Comparison of ENCODE assay signal across 20 cellular contexts in genomic region chr7:100109521-100110163, GRCh38. TPM values are rescaled to one million over a fixed set of nuclear protein-coding genes. Genes with fewer than 3 reads are reported as not detected.
DNase-seq lines count a peak whose midpoint lies in the region; ATAC-seq, FAIRE-seq and TF ChIP-seq lines count a peak whose summit lies in the region.
"Had no signal": no experiment of that assay in that cellular context is flagged by ENCODE, and none has a peak within 500 bp of the region (broad histone marks: within the 10 kb centered on the region; RNA-seq: fewer than 3 reads in every experiment).

No MANE protein-coding gene starts in this region.

- no peaks in the 10 kb centered on the region for H4K20me1 ChIP-seq in neural progenitor cell (ENCODE audit: low read depth)

- TF ChIP-seq POLR2A in H54 (IDR thresholded peaks at IDR 0.05; ENCODE audit: low read depth, low read length) = no peak

- no peak for TF ChIP-seq CTCF in HEK293 (tag by site-specific recombination; IDR thresholded peaks at IDR 0.05)
- TF ChIP-seq CTCF in WTC11 (IDR thresholded peaks at IDR 0.05) = no peak
- TF ChIP-seq CTCF in neural crest cell (conservative IDR thresholded peaks at IDR 0.05) = peak; percentile 22
- TF ChIP-seq CTCF in neural progenitor cell (IDR thresholded peaks at IDR 0.05) = no peak

- no peak overlapping the region for H3K9ac ChIP-seq in neural progenitor cell

- no peaks in the 10 kb centered on the region for H3K9me3 ChIP-seq in HEK293 (ENCODE audit: control insufficient read depth, insufficient read depth, low read depth, low read length)
- no peaks in the 10 kb centered on the region for H3K9me3 ChIP-seq in neural progenitor cell (ENCODE audit: low read depth)

- H3K27me3 Mint-ChIP-seq in WTC11 (ENCODE audit: low read depth) = no peaks in the 10 kb centered on the region
- H3K27me3 Mint-ChIP-seq in neural crest cell (ENCODE audit: low read depth) = no peaks in the 10 kb centered on the region
- peaks cover 7% of the 10 kb centered on the region for H3K27me3 Mint-ChIP-seq in neural progenitor cell (ENCODE audit: insufficient read depth, low read depth)
- H3K27me3 Mint-ChIP-seq: activated CD4-positive, alpha-beta memory T cell treated with anti-CD3 and anti-CD28 coated beads for 36 hours; activated naive CD8-positive, alpha-beta T cell treated with anti-CD3 and anti-CD28 coated beads for 36 hours had no signal

- H3K36me3 Mint-ChIP-seq in WTC11 (peaks cover 58% of the 10 kb centered on the region), neural crest cell (ENCODE audit: low read depth) (peaks cover 6% of the 10 kb centered on the region), neural progenitor cell (peaks cover 14% of the 10 kb centered on the region)

- H3K4me1 ChIP-seq in HEK293 (ENCODE audit: control insufficient read depth, insufficient read depth, low read length) (no peaks in the 10 kb centered on the region), neural progenitor cell (no peaks in the 10 kb centered on the region)

- no peak for DNase-seq in WTC11 (ENCODE audit: low spot score)
- no peak for DNase-seq in neural crest cell (ENCODE audit: low read depth, low spot score)
- no peak for DNase-seq in H54 (ENCODE audit: insufficient read length, low spot score)
- no peak for DNase-seq in neural progenitor cell (ENCODE audit: low spot score)
- DNase-seq: activated CD4-positive, alpha-beta memory T cell treated with anti-CD3 and anti-CD28 coated beads for 36 hours; activated naive CD8-positive, alpha-beta T cell treated with anti-CD3 and anti-CD28 coated beads for 36 hours; activated T-cell treated with anti-CD3 and anti-CD28 coated beads, Interleukin-2, amount 50 U/mL, for 4 hours; C1 segment of cervical spinal cord; DMS53; effector CD4-positive, alpha-beta T cell; hippocampal formation; NCI-H2081 treated with DMSO at 0.1 percent for 48 hours; NCI-H69; nephron progenitor cell; stimulated activated naive CD4-positive, alpha-beta T cell treated with Interleukin-2 at 50 U/mL for 16 hours; SW 1271; trophoblast cell had no signal

- H3K36me3 ChIP-seq in HEK293 (ENCODE audit: control insufficient read depth in 2 of 2, insufficient read depth in 1 of 2, low read length in 2 of 2) = peaks cover 15 to 79% of the 10 kb centered on the region in 2 experiments; a peak in 2 of 3 replicates
- no peaks in the 10 kb centered on the region for H3K36me3 ChIP-seq in neural progenitor cell

- no peak for FAIRE-seq in H54 (lab: Jason Lieb, UNC)
- FAIRE-seq: RCC 7860 had no signal

- ATAC-seq in WTC11 = peak; percentile 61
- ATAC-seq in esophagus mucosa = no peak
- ATAC-seq: activated T-cell treated with anti-CD3 and anti-CD28 coated beads, Interleukin-2, amount 50 U/mL, for 4 hours had no signal

- no peaks in the 10 kb centered on the region for H3K79me2 ChIP-seq in neural progenitor cell (ENCODE audit: low read depth)

- no peak overlapping the region for H3K4me3 ChIP-seq in HEK293 (ENCODE audit: low read depth, low read length)
- no peak overlapping the region for H3K4me3 ChIP-seq in neural progenitor cell

- H3K4me1 Mint-ChIP-seq in WTC11 (no peaks in the 10 kb centered on the region), neural crest cell (no peaks in the 10 kb centered on the region), neural progenitor cell (peaks cover 2% of the 10 kb centered on the region)
- H3K4me1 Mint-ChIP-seq: activated naive CD8-positive, alpha-beta T cell treated with anti-CD3 and anti-CD28 coated beads for 36 hours had no signal

- POLR2A ChIA-PET in HEK293 (lab: Yijun Ruan, JAX) (interaction anchor here (1.2 to 1.5 kb wide), 2 partner anchors 8 to 11 kb away, joined by 3 to 6 read pairs; partner anchors contain the start of gene AP4M1), WTC11 (lab: Charles Lee) (no interaction called here)

- H3K27me3 ChIP-seq in neural progenitor cell = no peaks in the 10 kb centered on the region

- H3K27ac Mint-ChIP-seq in WTC11 (no peak overlapping the region), neural crest cell (ENCODE audit: unreplicated experiment) (no peak overlapping the region), neural progenitor cell (no peak overlapping the region)
- H3K27ac Mint-ChIP-seq: activated CD4-positive, alpha-beta memory T cell treated with anti-CD3 and anti-CD28 coated beads for 36 hours; activated naive CD8-positive, alpha-beta T cell treated with anti-CD3 and anti-CD28 coated beads for 36 hours had no signal

- no peak overlapping the region for H3K4me3 Mint-ChIP-seq in WTC11
- H3K4me3 Mint-ChIP-seq in neural crest cell = peak overlapping the region; percentile 44
- no peak overlapping the region for H3K4me3 Mint-ChIP-seq in neural progenitor cell
- H3K4me3 Mint-ChIP-seq: activated CD4-positive, alpha-beta memory T cell treated with anti-CD3 and anti-CD28 coated beads for 36 hours; activated naive CD8-positive, alpha-beta T cell treated with anti-CD3 and anti-CD28 coated beads for 36 hours; activated T-cell treated with anti-CD3 and anti-CD28 coated beads, Interleukin-2, amount 50 U/mL, for 4 hours; nephron progenitor cell had no signal

- CTCF ChIA-PET in HEK293 (lab: Yijun Ruan, JAX) = interaction anchor here (0.6 kb wide), 1 partner anchor 744 kb away, joined by 3 read pairs; no protein-coding TSS in a partner anchor
- CTCF ChIA-PET in WTC11 (lab: Charles Lee) = no interaction called here

- no peak overlapping the region for H3K4me2 ChIP-seq in neural progenitor cell

- H3F3A ChIP-seq in neural progenitor cell (ENCODE audit: low read depth) = peaks cover 3% of the 10 kb centered on the region

- no peak overlapping the region for H3K27ac ChIP-seq in HEK293 (ENCODE audit: extremely low read depth, low read depth, low read length)
- H3K27ac ChIP-seq in neural progenitor cell = no peak overlapping the region

- no peak overlapping the region for H2AFZ ChIP-seq in neural progenitor cell (replicated peaks)

- no peaks in the 10 kb centered on the region for H3K9me3 Mint-ChIP-seq in WTC11
- H3K9me3 Mint-ChIP-seq in neural crest cell = no peaks in the 10 kb centered on the region
- H3K9me3 Mint-ChIP-seq in neural progenitor cell = no peaks in the 10 kb centered on the region
- H3K9me3 Mint-ChIP-seq: activated CD4-positive, alpha-beta memory T cell treated with anti-CD3 and anti-CD28 coated beads for 36 hours; activated naive CD8-positive, alpha-beta T cell treated with anti-CD3 and anti-CD28 coated beads for 36 hours; activated T-cell treated with anti-CD3 and anti-CD28 coated beads, Interleukin-2, amount 50 U/mL, for 4 hours; nephron progenitor cell had no signal

TF ChIP-seq in HEK293, 187 proteins besides CTCF, POLR2A, EP300 and RAD21:
- 0 out of 2 replicates have a peak, but pooled peaks have one; percentile 2 for TF ChIP-seq ZBTB17 (tag by site-specific recombination; IDR thresholded peaks at IDR 0.05)
- TF ChIP-seq ZNF292 (tag by site-specific recombination; IDR thresholded peaks at IDR 0.05; ENCODE audit: borderline replicate concordance, low read depth) = no peak
- peak; percentile 64; the same call in 1 of the 2 replicates for TF ChIP-seq ZNF121 (tag by site-specific recombination; IDR thresholded peaks at IDR 0.05)
- no peak for TF ChIP-seq KLF1 (tag by site-specific recombination; IDR thresholded peaks at IDR 0.05)
- no peak for TF ChIP-seq GLI4 (tag by site-specific recombination; IDR thresholded peaks at IDR 0.05)
- no peak for TF ChIP-seq ZNF585B (tag by site-specific recombination; IDR thresholded peaks at IDR 0.05)
- TF ChIP-seq ZNF350 (tag by site-specific recombination; IDR thresholded peaks at IDR 0.05) = no peak

TF ChIP-seq in WTC11, 78 proteins besides CTCF, POLR2A, EP300 and RAD21 (continues in another document):
- TF ChIP-seq SMAD3 (CRISPR knock-in tag; IDR thresholded peaks at IDR 0.05; ENCODE audit: borderline replicate concordance) = no peak
- no peak for TF ChIP-seq PREB (CRISPR knock-in tag; IDR thresholded peaks at IDR 0.05; ENCODE audit: borderline replicate concordance)
- TF ChIP-seq FOXP4 (CRISPR knock-in tag; IDR thresholded peaks at IDR 0.05) = no peak
- no peak for TF ChIP-seq RORB (CRISPR knock-in tag; IDR thresholded peaks at IDR 0.05)

RNA-seq across cellular contexts. Expression of gene AP4M1, which starts 8.2 kb away (rescaled TPM):
- 16.9 to 18.0 TPM (median 17.4 TPM) in 3 replicates for total RNA-seq in WTC11 (2021)
- 22.6 and 23.6 TPM in 2 replicates for total RNA-seq in neural crest cell
- 15.1 TPM for total RNA-seq in esophagus mucosa
- total RNA-seq in neural progenitor cell (ENCODE audit: low replicate concordance) = 15.3 and 15.4 TPM in 2 replicates

RNA-seq across cellular contexts. Expression of gene MCM7, which starts 8.4 kb away (rescaled TPM):
- total RNA-seq in WTC11 (2021) = 306 to 351 TPM (median 315 TPM) in 3 replicates
- total RNA-seq in neural crest cell = 420 and 426 TPM in 2 replicates
- 53.0 TPM for total RNA-seq in esophagus mucosa
- total RNA-seq in neural progenitor cell (ENCODE audit: low replicate concordance) = 206 and 297 TPM in 2 replicates

RNA-seq across cellular contexts. Expression of gene TAF6, which starts 9.5 kb away (rescaled TPM):
- 121 to 132 TPM (median 122 TPM) in 3 replicates for total RNA-seq in WTC11 (2021)
- 82.0 and 88.9 TPM in 2 replicates for total RNA-seq in neural crest cell
- total RNA-seq in esophagus mucosa = 23.3 TPM
- total RNA-seq in neural progenitor cell (ENCODE audit: low replicate concordance) = 66.1 and 88.3 TPM in 2 replicates

RNA-seq across cellular contexts. Expression of gene CNPY4, which starts 9.8 kb away (rescaled TPM):
- 14.3 to 15.1 TPM (median 14.6 TPM) in 3 replicates for total RNA-seq in WTC11 (2021)
- total RNA-seq in neural crest cell = 27.7 and 27.9 TPM in 2 replicates
- 3.4 TPM for total RNA-seq in esophagus mucosa
- 25.8 and 26.7 TPM in 2 replicates for total RNA-seq in neural progenitor cell (ENCODE audit: low replicate concordance)

RNA-seq across cellular contexts. Expression of gene MBLAC1, which starts 17.1 kb away (rescaled TPM):
- total RNA-seq in WTC11 (2021) (3.0 to 3.5 TPM (median 3.0 TPM) in 3 replicates), neural crest cell (2.1 and 2.4 TPM in 2 replicates), esophagus mucosa (1.7 TPM), neural progenitor cell (ENCODE audit: low replicate concordance) (1.6 and 2.7 TPM in 2 replicates)

Comparison
In these comparisons a context has a peak if more than half of its experiments do, and no peak if none do; other contexts are left out.
1. Of the 8 proteins assayed by ChIP-seq in both HEK293 and WTC11: peak only in HEK293: none; only in WTC11: none; in both: ZNF121; in neither: 7.